ENCODE assay signal across 1 cellular context in genomic region chr3:153628591-153628990, GRCh38.
TF ChIP-seq lines count a peak whose summit lies in the region.

No MANE protein-coding gene starts in this region.

TF ChIP-seq in GM12878, 131 proteins besides CTCF, POLR2A, EP300 and RAD21 (continued from another document):
- TF ChIP-seq ZBED1 (IDR thresholded peaks at IDR 0.05; ENCODE audit: borderline replicate concordance) (no peak), HDGF (IDR thresholded peaks at IDR 0.05) (no peak), HDAC6 (IDR thresholded peaks at IDR 0.05; ENCODE audit: unreplicated experiment) (no peak), ZNF217 (IDR thresholded peaks at IDR 0.05) (no peak)
- TF ChIP-seq, protein P1, sequence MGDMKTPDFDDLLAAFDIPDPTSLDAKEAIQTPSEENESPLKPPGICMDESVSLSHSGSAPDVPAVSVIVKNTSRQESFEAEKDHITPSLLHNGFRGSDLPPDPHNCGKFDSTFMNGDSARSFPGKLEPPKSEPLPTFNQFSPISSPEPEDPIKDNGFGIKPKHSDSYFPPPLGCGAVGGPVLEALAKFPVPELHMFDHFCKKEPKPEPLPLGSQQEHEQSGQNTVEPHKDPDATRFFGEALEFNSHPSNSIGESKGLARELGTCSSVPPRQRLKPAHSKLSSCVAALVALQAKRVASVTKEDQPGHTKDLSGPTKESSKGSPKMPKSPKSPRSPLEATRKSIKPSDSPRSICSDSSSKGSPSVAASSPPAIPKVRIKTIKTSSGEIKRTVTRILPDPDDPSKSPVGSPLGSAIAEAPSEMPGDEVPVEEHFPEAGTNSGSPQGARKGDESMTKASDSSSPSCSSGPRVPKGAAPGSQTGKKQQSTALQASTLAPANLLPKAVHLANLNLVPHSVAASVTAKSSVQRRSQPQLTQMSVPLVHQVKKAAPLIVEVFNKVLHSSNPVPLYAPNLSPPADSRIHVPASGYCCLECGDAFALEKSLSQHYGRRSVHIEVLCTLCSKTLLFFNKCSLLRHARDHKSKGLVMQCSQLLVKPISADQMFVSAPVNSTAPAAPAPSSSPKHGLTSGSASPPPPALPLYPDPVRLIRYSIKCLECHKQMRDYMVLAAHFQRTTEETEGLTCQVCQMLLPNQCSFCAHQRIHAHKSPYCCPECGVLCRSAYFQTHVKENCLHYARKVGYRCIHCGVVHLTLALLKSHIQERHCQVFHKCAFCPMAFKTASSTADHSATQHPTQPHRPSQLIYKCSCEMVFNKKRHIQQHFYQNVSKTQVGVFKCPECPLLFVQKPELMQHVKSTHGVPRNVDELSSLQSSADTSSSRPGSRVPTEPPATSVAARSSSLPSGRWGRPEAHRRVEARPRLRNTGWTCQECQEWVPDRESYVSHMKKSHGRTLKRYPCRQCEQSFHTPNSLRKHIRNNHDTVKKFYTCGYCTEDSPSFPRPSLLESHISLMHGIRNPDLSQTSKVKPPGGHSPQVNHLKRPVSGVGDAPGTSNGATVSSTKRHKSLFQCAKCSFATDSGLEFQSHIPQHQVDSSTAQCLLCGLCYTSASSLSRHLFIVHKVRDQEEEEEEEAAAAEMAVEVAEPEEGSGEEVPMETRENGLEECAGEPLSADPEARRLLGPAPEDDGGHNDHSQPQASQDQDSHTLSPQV (IDR thresholded peaks at IDR 0.05) = no peak
